ENCODE assay signal across 8 cellular contexts in the genomic region with DNA sequence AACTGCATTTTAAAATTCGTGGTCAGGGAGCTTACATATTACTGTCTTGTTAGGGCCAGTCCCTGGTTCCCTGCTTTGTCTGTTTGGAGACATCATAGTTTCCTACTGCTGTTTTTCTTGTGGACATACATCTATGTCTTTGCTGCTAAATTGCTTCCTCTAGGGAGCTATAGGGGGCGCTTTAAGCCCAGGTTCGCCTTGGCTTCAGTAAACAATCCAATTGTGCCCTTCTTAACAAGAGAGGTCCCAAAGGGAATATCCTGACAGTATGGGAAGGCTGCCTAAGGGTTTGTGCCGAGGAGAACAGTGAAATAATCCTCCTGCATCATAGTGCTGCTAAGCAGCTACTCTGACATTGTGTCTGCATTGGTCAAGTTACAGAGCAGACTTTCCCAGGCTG.
DNase-seq lines count a peak whose midpoint lies in the region; ATAC-seq and TF ChIP-seq lines count a peak whose summit lies in the region.

No MANE protein-coding gene starts in this region.

- H3K27me3 Mint-ChIP-seq in endodermal cell (ENCODE audit: insufficient read depth) = no peaks in the 10 kb centered on the region

- no peaks in the 10 kb centered on the region for H3K4me1 ChIP-seq in endodermal cell (ENCODE audit: control insufficient read depth, insufficient read depth, low read length)

- no peak overlapping the region for H3K27ac Mint-ChIP-seq in endodermal cell

- no peaks in the 10 kb centered on the region for H3K36me3 Mint-ChIP-seq in endodermal cell (ENCODE audit: low read depth)

- H3K36me3 ChIP-seq in endodermal cell (ENCODE audit: control insufficient read depth, insufficient read depth, low read length) = no peaks in the 10 kb centered on the region

- no peaks in the 10 kb centered on the region for H3K9me3 Mint-ChIP-seq in endodermal cell

- H3K27ac ChIP-seq in endodermal cell (ENCODE audit: low read depth, low read length) = no peak overlapping the region

- H3K27me3 ChIP-seq in endodermal cell (ENCODE audit: control insufficient read depth, insufficient read depth, low read length, poor library complexity, severe bottlenecking) = no peaks in the 10 kb centered on the region

- 0 to 19% methylated on average over 3 to 4 of the region's 4 CpGs for WGBS in endodermal cell (ENCODE audit: insufficient coverage in 1 of 2, insufficient read length in 1 of 2), 2 experiments

- no peak overlapping the region for H3K4me3 Mint-ChIP-seq in endodermal cell

- TF ChIP-seq CTCF in endodermal cell (conservative IDR thresholded peaks at IDR 0.05) = peak; percentile 95

- H3K4me3 ChIP-seq in endodermal cell (ENCODE audit: low read length) (no peak overlapping the region), skeletal muscle cell (ENCODE audit: low read depth, low read length) (no peak overlapping the region)

- H3K9me3 ChIP-seq in endodermal cell (ENCODE audit: control insufficient read depth, low read length) = no peaks in the 10 kb centered on the region

- H3K4me1 Mint-ChIP-seq in endodermal cell = peaks cover 4% of the 10 kb centered on the region

- no peak overlapping the region for H3K9ac ChIP-seq in endodermal cell (ENCODE audit: extremely low read depth, low read length, poor library complexity, severe bottlenecking)

- ATAC-seq in GM19455 (IDR thresholded peaks at IDR 0.05; ENCODE audit: unreplicated experiment) (no peak), GM18498 (IDR thresholded peaks at IDR 0.05; ENCODE audit: unreplicated experiment) (no peak)

- DNase-seq in COLO829 (ENCODE audit: low spot score) (peak; percentile 73), HCEC 1CT (peak; percentile 70), NCI-H69 (lab: John Stamatoyannopoulos, UW) (peak; percentile 97), endodermal cell (peak; percentile 85), skeletal muscle cell (ENCODE audit: low read depth) (peak; percentile 54), HuH-7.5 (ENCODE audit: low spot score) (no peak)
